ENCODE assay signal across 19 cellular contexts in the genomic region with DNA sequence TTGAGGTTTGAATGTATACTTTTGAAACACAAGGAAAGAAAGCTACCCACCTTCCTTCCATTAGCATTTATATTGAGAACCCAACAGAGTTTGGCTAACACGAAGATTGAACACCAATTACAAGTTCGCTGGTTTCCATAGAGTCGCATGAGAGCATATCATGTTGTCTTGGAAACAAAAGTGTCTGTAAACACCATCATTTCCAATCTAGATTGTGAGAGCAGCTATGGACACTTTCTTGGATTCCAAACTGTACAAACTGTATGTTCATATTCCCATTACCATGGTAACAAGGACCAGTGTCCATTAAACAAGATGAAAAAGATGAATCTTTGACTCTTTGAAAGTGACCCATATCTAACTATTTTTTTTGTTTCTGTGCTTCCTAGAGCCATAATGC.
"Had no signal": no experiment of that assay in that cellular context is flagged by ENCODE, and none has a peak within 500 bp of the region (broad histone marks: within the 10 kb centered on the region; RNA-seq: fewer than 3 reads in every experiment).

No MANE protein-coding gene starts in this region.

- DNase-seq: hypothalamus; immature natural killer cell; islet precursor cell; left ventricle myocardium inferior; mesendoderm; naive B cell; natural killer cell; nephron progenitor cell; ovary; right lobe of liver; stimulated activated CD4-positive, alpha-beta T cell treated with anti-CD3 and anti-CD28 coated beads, Interleukin-1b, Interleukin-23, amount 100 ng/mL, for 48 hours; stimulated activated CD4-positive, alpha-beta T cell treated with anti-CD3 and anti-CD28 coated beads, Interleukin-2, amount 100 ng/mL, for 48 hours; stimulated activated CD4-positive, alpha-beta T cell treated with anti-CD3 and anti-CD28 coated beads, Interleukin-4, amount 100 ng/mL, for 4 hours; stimulated activated CD8-positive, alpha-beta memory T cell treated with anti-CD3 and anti-CD28 coated beads, Interleukin-4, amount 100 ng/mL, for 48 hours; stimulated activated naive CD4-positive, alpha-beta T cell treated with Interleukin-2 at 50 U/mL for 16 hours; stimulated activated naive CD8-positive, alpha-beta T cell treated with anti-CD3 and anti-CD28 coated beads, Interleukin-15, amount 100 ng/mL, for 72 hours; substantia nigra; uterus had no signal

- ATAC-seq: natural killer cell; right lobe of liver; stimulated activated memory B cell treated with anti-CD40 and anti-IgM and Interleukin-4, amounts not matched to agents 10 μg/mL and 1 μg/mL and 100 μg/mL, for 72 hours; stimulated activated naive CD8-positive, alpha-beta T cell treated with anti-CD3 and anti-CD28 coated beads, Interleukin-15, amount 100 ng/mL, for 72 hours had no signal
